8 cellular contexts compared by ENCODE assay signal in the genomic region with DNA sequence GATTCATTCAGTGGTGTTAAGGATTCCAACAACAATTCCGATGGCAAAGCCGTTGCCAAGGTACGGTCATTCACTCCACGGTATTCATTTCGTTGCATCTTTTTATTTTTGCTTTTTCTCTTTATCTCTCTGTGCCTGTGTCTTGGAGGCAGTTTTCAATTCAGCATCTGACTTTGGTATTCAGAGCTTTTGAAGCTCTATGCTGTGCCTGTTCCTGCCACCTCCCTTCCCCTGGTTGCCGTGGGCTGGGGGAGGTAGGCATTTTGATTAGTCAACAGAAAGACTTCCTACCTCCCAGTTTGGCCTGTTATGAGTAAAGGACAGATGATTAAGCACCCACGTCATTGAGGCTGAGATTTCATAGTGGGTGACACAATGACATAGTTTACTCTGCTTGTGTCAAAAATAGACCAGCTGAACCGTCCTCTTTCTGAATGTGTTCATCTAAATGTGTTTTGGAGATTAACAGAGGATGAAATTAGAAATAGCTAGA.
DNase-seq lines count a peak whose midpoint lies in the region; ATAC-seq lines count a peak whose summit lies in the region.

No MANE protein-coding gene starts in this region.

- peak overlapping the region; percentile 90 to 93 (median 91) for H3K4me3 Mint-ChIP-seq in T-cell

- H3K9me3 Mint-ChIP-seq in T-cell = no peaks in the 10 kb centered on the region

- H3K36me3 Mint-ChIP-seq in T-cell = peaks cover 51% of the 10 kb centered on the region

- no peaks in the 10 kb centered on the region for H3K27me3 ChIP-seq in layer of hippocampus (ENCODE audit: control insufficient read depth, insufficient read depth, low read length)

- POLR2A ChIA-PET in T-cell (lab: Charles Lee) = interaction anchor here (0.5 to 3.1 kb wide), 21 partner anchors 10 to 1248 kb away, joined by 3 to 25 read pairs (median 4); a partner anchor contains a TSS

- CTCF ChIA-PET in T-cell (lab: Charles Lee) = interaction anchor here (0.6 to 3.7 kb wide), 13 partner anchors 11 to 194 kb away, joined by 3 to 50 read pairs (median 4); no protein-coding TSS in a partner anchor

- in situ Hi-C loops in G401 (cut with HindIII; ENCODE audit: low sequenced_read_pairs) = no loop called here

- H3K27ac ChIP-seq in layer of hippocampus (ENCODE audit: low read depth, low read length) = peak overlapping the region; percentile 54

- H3K27me3 Mint-ChIP-seq in T-cell = no peaks in the 10 kb centered on the region

- ATAC-seq in GM18867 (IDR thresholded peaks at IDR 0.05; ENCODE audit: unreplicated experiment) (peak; percentile 54), HG03039 (IDR thresholded peaks at IDR 0.05; ENCODE audit: unreplicated experiment) (peak; percentile 46), T-cell (replicated peaks in 1 of 4) (peak; percentile 68 to 87 (median 74))

- DNase-seq in T-cell (peak; percentile 18 to 86 (median 73)), astrocyte of the hippocampus (ENCODE audit: low read depth, low spot score) (peak; percentile 95), G401 (ENCODE audit: low spot score) (no peak), NCI-H1436 treated with DMSO at 0.1 percent for 48 hours (lab: John Stamatoyannopoulos, UW) (no peak)
- DNase-seq in stimulated activated CD4-positive, alpha-beta T cell treated with anti-CD3 and anti-CD28 coated beads, Interleukin-4, amount 100 ng/mL, for 1 hour = peak; percentile 69

- peaks cover 94 to 99% (median 98%) of the 10 kb centered on the region in 3 donors for H3K4me1 Mint-ChIP-seq in T-cell

- H3K27ac Mint-ChIP-seq in T-cell = peak overlapping the region; percentile 99 to 100

Comparison
In these comparisons a context has a peak if more than half of its experiments do, and no peak if none do; other contexts are left out.
1. DNase-seq: peak in T-cell (34 of 34), astrocyte of the hippocampus (single experiment) and stimulated activated CD4-positive, alpha-beta T cell treated with anti-CD3 and anti-CD28 coated beads, Interleukin-4, amount 100 ng/mL, for 1 hour (single experiment); none in G401 (single experiment) and NCI-H1436 treated with DMSO at 0.1 percent for 48 hours (single experiment).
2. Peak in every context shown above with its lines, with median percentiles within 50 percentile points of each other: ATAC-seq.